Comparison of ENCODE assay signal across 10 cellular contexts in the genomic region with DNA sequence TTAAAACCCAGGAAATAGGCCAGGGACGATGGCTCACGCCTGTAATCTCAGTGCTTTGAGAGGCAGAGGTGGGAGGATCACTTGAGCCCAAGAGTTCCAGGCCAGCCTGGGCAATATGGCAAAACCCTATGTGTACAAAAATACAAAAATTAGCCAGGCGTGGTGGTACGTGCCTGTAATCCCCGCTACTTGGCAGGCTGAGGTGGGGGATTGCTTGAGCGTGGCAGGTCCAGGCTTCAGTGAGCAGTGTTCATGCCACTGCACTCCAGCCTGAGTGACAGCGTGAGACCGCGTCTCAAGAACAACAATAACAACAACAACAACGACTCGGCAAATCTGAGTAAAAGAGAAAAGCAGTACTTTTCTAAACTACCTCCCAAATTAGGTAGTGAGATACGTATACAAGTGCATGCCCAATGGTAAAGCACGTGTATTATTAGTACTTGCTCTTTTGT. TPM values are rescaled to one million over a fixed set of nuclear protein-coding genes. Genes with fewer than 3 reads are reported as not detected.
A peak's percentile ranks its signal among the peaks of the same experiment; 100 is the strongest.
DNase-seq lines count a peak whose midpoint lies in the region; ATAC-seq and TF ChIP-seq lines count a peak whose summit lies in the region.
"Had no signal": no experiment of that assay in that cellular context is flagged by ENCODE, and none has a peak within 500 bp of the region (broad histone marks: within the 10 kb centered on the region; RNA-seq: fewer than 3 reads in every experiment).

No MANE protein-coding gene starts in this region.

- H3K9me3 ChIP-seq in Panc1 (ENCODE audit: control insufficient read depth, insufficient read depth, low read depth, low read length): no peaks in the 10 kb centered on the region

- H3K4me3 Mint-ChIP-seq in activated naive CD8-positive, alpha-beta T cell treated with anti-CD3 and anti-CD28 coated beads, Interleukin-2, amount 10 ng/mL, durations not matched to agents 7 days and 5 days: no peak overlapping the region
- no peak overlapping the region for H3K4me3 Mint-ChIP-seq in activated naive CD8-positive, alpha-beta T cell treated with anti-CD3 and anti-CD28 coated beads for 36 hours

- peaks cover 50% of the 10 kb centered on the region for H3K4me1 Mint-ChIP-seq in activated naive CD8-positive, alpha-beta T cell treated with anti-CD3 and anti-CD28 coated beads, Interleukin-2, amount 10 ng/mL, durations not matched to agents 7 days and 5 days
- H3K4me1 Mint-ChIP-seq in activated naive CD8-positive, alpha-beta T cell treated with anti-CD3 and anti-CD28 coated beads for 36 hours: peaks cover 67% of the 10 kb centered on the region

- H3K27ac ChIP-seq in Panc1 (ENCODE audit: low read length): no peak overlapping the region

- no peak for ATAC-seq in activated naive CD8-positive, alpha-beta T cell treated with anti-CD3 and anti-CD28 coated beads, Interleukin-2, amount 10 ng/mL, durations not matched to agents 7 days and 5 days (ENCODE audit: low read depth)
- ATAC-seq in HG02623 (IDR thresholded peaks at IDR 0.05; ENCODE audit: unreplicated experiment): peak; percentile 78
- ATAC-seq in Panc1: 0 out of 2 replicates have a peak, but pooled peaks have one; percentile 21
- ATAC-seq in sciatic nerve: no peak
- ATAC-seq: left colon had no signal

- no peaks in the 10 kb centered on the region for H3K9me3 Mint-ChIP-seq in activated naive CD8-positive, alpha-beta T cell treated with anti-CD3 and anti-CD28 coated beads, Interleukin-2, amount 10 ng/mL, durations not matched to agents 7 days and 5 days
- H3K9me3 Mint-ChIP-seq in activated naive CD8-positive, alpha-beta T cell treated with anti-CD3 and anti-CD28 coated beads for 36 hours: peaks cover 12% of the 10 kb centered on the region

- intact Hi-C loops in Panc1 (cut with micrococcal nuclease; ENCODE audit: unreplicated experiment): no loop called here
- intact Hi-C loops in sciatic nerve (cut with DNase I): no loop called here

- CTCF ChIA-PET in Panc1 (lab: Charles Lee): no interaction called here

- POLR2A ChIA-PET in activated naive CD8-positive, alpha-beta T cell treated with anti-CD3 and anti-CD28 coated beads, Interleukin-2, amount 10 ng/mL, durations not matched to agents 7 days and 5 days (lab: Charles Lee): no interaction called here
- POLR2A ChIA-PET in Panc1 (lab: Charles Lee): no interaction called here

- H3K27ac Mint-ChIP-seq in activated naive CD8-positive, alpha-beta T cell treated with anti-CD3 and anti-CD28 coated beads, Interleukin-2, amount 10 ng/mL, durations not matched to agents 7 days and 5 days: peak overlapping the region; percentile 1
- H3K27ac Mint-ChIP-seq in activated naive CD8-positive, alpha-beta T cell treated with anti-CD3 and anti-CD28 coated beads for 36 hours: no peak overlapping the region

- H3K4me3 ChIP-seq in Panc1 (ENCODE audit: low read depth in 2 of 2, low read length in 2 of 2): no peak overlapping the region

- peaks cover 35% of the 10 kb centered on the region for H3K36me3 Mint-ChIP-seq in activated naive CD8-positive, alpha-beta T cell treated with anti-CD3 and anti-CD28 coated beads, Interleukin-2, amount 10 ng/mL, durations not matched to agents 7 days and 5 days
- peaks cover 46% of the 10 kb centered on the region for H3K36me3 Mint-ChIP-seq in activated naive CD8-positive, alpha-beta T cell treated with anti-CD3 and anti-CD28 coated beads for 36 hours

- BruUV-seq in Panc1 (replicated peaks; lab: Mats Ljungman, UMichigan): no TSS peak

- no peak for TF ChIP-seq CTCF in Panc1 (IDR thresholded peaks at IDR 0.05)

- DNase-seq in activated naive CD8-positive, alpha-beta T cell treated with anti-CD3 and anti-CD28 coated beads, Interleukin-2, amount 10 ng/mL, durations not matched to agents 7 days and 5 days: no peak
- no peak for DNase-seq in activated naive CD8-positive, alpha-beta T cell treated with anti-CD3 and anti-CD28 coated beads for 36 hours
- DNase-seq in Panc1 (ENCODE audit: low read depth, low spot score) (no peak), renal cortical epithelial cell (ENCODE audit: low read depth) (peak; percentile 28), DMS 273 treated with DMSO at 0.1 percent for 48 hours (lab: John Stamatoyannopoulos, UW) (no peak), GF-D8 (lab: John Stamatoyannopoulos, UW) (no peak), sciatic nerve (ENCODE audit: low spot score) (no peak)
- DNase-seq: left colon, NCI-H1694 treated with DMSO at 0.1 percent for 48 hours had no signal

- peaks cover 2% of the 10 kb centered on the region for H3K36me3 ChIP-seq in Panc1 (ENCODE audit: control insufficient read depth, insufficient read depth, low read length)

- H3K27me3 Mint-ChIP-seq in activated naive CD8-positive, alpha-beta T cell treated with anti-CD3 and anti-CD28 coated beads, Interleukin-2, amount 10 ng/mL, durations not matched to agents 7 days and 5 days: no peaks in the 10 kb centered on the region
- H3K27me3 Mint-ChIP-seq in activated naive CD8-positive, alpha-beta T cell treated with anti-CD3 and anti-CD28 coated beads for 36 hours: no peaks in the 10 kb centered on the region

- peaks cover 3% of the 10 kb centered on the region; the same call in 1 of the 2 replicates for H3K4me1 ChIP-seq in Panc1 (ENCODE audit: control insufficient read depth, insufficient read depth, low read length)

- in situ Hi-C loops in Panc1 (cut with HindIII; ENCODE audit: low pct_unique_long_range_greater_than_20kb, low sequenced_read_pairs): no loop called here

- H3K27me3 ChIP-seq in Panc1 (ENCODE audit: control insufficient read depth, insufficient read depth, low read length): no peaks in the 10 kb centered on the region

RNA-seq across cellular contexts. Expression of gene NDUFC1, which starts 13.0 kb away (rescaled TPM):
- 10 to 100 TPM; 34.6 to 36.5 TPM for total RNA-seq in activated naive CD8-positive, alpha-beta T cell treated with anti-CD3 and anti-CD28 coated beads, Interleukin-2, amount 10 ng/mL, durations not matched to agents 7 days and 5 days
- 10 to 100 TPM; 61.3 to 65.3 TPM for total RNA-seq in activated naive CD8-positive, alpha-beta T cell treated with anti-CD3 and anti-CD28 coated beads for 36 hours
- total RNA-seq in Panc1 (2021; ENCODE audit: unreplicated experiment) (56.5 TPM), renal cortical epithelial cell (36.4 and 42.2 TPM in 2 replicates), sciatic nerve (36.5 TPM)
- polyA plus RNA-seq in Panc1 (2012; ENCODE audit: insufficient read length): 90.0 TPM

RNA-seq across cellular contexts. Expression of gene NAA15, which starts 13.9 kb away (rescaled TPM):
- total RNA-seq in activated naive CD8-positive, alpha-beta T cell treated with anti-CD3 and anti-CD28 coated beads, Interleukin-2, amount 10 ng/mL, durations not matched to agents 7 days and 5 days: 10 to 100 TPM; 42.1 to 50.3 TPM
- 100 to 1,000 TPM; 120 to 131 TPM for total RNA-seq in activated naive CD8-positive, alpha-beta T cell treated with anti-CD3 and anti-CD28 coated beads for 36 hours
- 55.0 TPM for total RNA-seq in Panc1 (2021; ENCODE audit: unreplicated experiment)
- 14.0 TPM for polyA plus RNA-seq in Panc1 (2012; ENCODE audit: insufficient read length)
- total RNA-seq in renal cortical epithelial cell: 34.2 and 58.0 TPM in 2 replicates
- total RNA-seq in sciatic nerve: 41.9 TPM

RNA-seq across cellular contexts. Expression of gene MGARP, which starts 35.2 kb away (rescaled TPM):
- under 1 TPM in 1 of 2 experiments, not detected in 1; 0.22 TPM for total RNA-seq in activated naive CD8-positive, alpha-beta T cell treated with anti-CD3 and anti-CD28 coated beads, Interleukin-2, amount 10 ng/mL, durations not matched to agents 7 days and 5 days
- under 1 TPM; 0.19 to 0.38 TPM for total RNA-seq in activated naive CD8-positive, alpha-beta T cell treated with anti-CD3 and anti-CD28 coated beads for 36 hours
- 2.3 TPM for total RNA-seq in Panc1 (2021; ENCODE audit: unreplicated experiment)
- 0.67 TPM for polyA plus RNA-seq in Panc1 (2012; ENCODE audit: insufficient read length)
- 2.3 and 2.6 TPM in 2 replicates for total RNA-seq in renal cortical epithelial cell
- 1.4 TPM for total RNA-seq in sciatic nerve

Comparison
In these comparisons a context has a peak if more than half of its experiments do, and no peak if none do; other contexts are left out.
1. ATAC-seq: peak in HG02623 (single experiment) and Panc1 (single experiment); none in activated naive CD8-positive, alpha-beta T cell treated with anti-CD3 and anti-CD28 coated beads, Interleukin-2, amount 10 ng/mL, durations not matched to agents 7 days and 5 days (single experiment) and sciatic nerve (single experiment).